ENCODE assay signal across 2 cellular contexts in the genomic region with DNA sequence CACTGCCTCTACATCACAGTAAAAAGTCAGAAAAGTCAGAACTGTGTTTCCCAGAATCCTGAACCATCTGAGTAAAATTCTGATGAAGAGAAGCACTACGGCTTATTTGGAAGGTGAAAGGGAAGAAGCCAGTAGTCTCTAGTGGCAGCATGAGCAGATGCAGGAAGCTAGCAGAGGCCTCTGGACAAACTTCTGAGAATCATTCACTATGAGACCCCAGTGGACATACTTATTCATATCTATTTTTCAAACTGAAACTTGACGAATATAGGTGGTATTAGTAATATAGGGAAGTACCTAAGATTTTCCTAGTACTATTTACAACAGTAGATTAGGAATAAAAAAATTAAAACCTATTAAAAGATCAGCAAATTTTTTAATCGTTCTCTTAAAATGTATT.
TF ChIP-seq lines count a peak whose summit lies in the region.

No MANE protein-coding gene starts in this region.

TF ChIP-seq in H1, 55 proteins besides CTCF, POLR2A, EP300 and RAD21:
- no peak for TF ChIP-seq SIRT6 (IDR thresholded peaks at IDR 0.05; ENCODE audit: low read length)
- no peak for TF ChIP-seq EGR1 (IDR thresholded peaks at IDR 0.05; ENCODE audit: borderline replicate concordance, low read depth, low read length)
- no peak for TF ChIP-seq SIN3A (conservative IDR thresholded peaks at IDR 0.05 in 1 of 2, IDR thresholded peaks at IDR 0.05 in 1 of 2; ENCODE audit: low read depth in 1 of 2, low read length in 2 of 2)
- TF ChIP-seq POLR2AphosphoS5 (IDR thresholded peaks at IDR 0.05; ENCODE audit: low read depth, low read length) = no peak
- TF ChIP-seq CHD2 (IDR thresholded peaks at IDR 0.05; ENCODE audit: low read length) = no peak

TF ChIP-seq in SK-N-SH, 30 proteins besides CTCF, POLR2A, EP300 and RAD21:
- TF ChIP-seq, protein P1, sequence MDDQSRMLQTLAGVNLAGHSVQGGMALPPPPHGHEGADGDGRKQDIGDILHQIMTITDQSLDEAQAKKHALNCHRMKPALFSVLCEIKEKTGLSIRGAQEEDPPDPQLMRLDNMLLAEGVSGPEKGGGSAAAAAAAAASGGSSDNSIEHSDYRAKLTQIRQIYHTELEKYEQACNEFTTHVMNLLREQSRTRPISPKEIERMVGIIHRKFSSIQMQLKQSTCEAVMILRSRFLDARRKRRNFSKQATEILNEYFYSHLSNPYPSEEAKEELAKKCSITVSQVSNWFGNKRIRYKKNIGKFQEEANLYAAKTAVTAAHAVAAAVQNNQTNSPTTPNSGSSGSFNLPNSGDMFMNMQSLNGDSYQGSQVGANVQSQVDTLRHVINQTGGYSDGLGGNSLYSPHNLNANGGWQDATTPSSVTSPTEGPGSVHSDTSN (IDR thresholded peaks at IDR 0.05) = no peak
- TF ChIP-seq NRF1 (IDR thresholded peaks at IDR 0.05; ENCODE audit: low read depth, low read length) (no peak), RFX5 (IDR thresholded peaks at IDR 0.05; ENCODE audit: low read length) (no peak), GATA2 (CRISPR knock-in tag; IDR thresholded peaks at IDR 0.05) (no peak), JUND (IDR thresholded peaks at IDR 0.05) (no peak), MXI1 (IDR thresholded peaks at IDR 0.05; ENCODE audit: low read depth, low read length) (no peak), ELF1 (IDR thresholded peaks at IDR 0.05) (no peak), MEF2A (IDR thresholded peaks at IDR 0.05; ENCODE audit: borderline replicate concordance, low read depth) (no peak), RCOR1 (IDR thresholded peaks at IDR 0.05; ENCODE audit: low read length) (no peak)
- TF ChIP-seq, protein P2, sequence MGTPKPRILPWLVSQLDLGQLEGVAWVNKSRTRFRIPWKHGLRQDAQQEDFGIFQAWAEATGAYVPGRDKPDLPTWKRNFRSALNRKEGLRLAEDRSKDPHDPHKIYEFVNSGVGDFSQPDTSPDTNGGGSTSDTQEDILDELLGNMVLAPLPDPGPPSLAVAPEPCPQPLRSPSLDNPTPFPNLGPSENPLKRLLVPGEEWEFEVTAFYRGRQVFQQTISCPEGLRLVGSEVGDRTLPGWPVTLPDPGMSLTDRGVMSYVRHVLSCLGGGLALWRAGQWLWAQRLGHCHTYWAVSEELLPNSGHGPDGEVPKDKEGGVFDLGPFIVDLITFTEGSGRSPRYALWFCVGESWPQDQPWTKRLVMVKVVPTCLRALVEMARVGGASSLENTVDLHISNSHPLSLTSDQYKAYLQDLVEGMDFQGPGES (IDR thresholded peaks at IDR 0.05; ENCODE audit: low read depth, low read length) = no peak
